In the genomic region with DNA sequence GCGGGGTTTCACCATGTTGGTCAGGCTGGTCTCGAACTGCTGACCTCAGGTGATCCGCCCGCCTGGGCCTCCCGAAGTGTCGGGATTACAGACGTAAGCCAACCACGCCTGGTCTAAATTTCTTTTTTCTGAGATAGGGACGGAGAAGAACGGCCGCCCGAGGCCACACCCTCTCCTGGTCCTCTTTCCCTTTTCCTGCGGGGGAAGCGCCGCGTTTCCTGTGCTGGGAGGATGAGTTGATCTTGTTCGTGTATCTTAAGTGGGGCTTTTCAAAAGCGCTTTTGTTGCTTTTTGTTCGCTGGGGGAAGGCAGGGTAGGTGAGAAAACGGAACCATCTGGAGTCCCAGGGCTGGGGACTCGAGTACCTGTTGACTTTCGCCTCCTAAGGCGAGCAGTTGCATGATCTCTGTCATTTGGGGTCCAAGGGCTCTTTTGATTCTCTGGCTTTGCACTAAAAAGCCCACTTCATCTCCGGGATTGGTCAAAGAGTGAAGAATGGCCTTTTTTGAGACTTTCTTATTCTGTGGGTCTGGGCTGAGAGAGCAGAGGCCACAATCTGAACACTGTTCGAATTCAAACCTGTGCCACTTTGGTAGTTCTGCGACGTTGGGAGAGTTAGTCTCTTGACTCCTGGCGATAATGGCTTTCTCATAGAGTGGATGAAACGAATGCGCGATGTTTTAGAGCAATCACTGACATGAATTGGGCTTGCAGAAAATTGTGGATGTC, we compare ENCODE assay signal across 8 cellular contexts. TPM values are rescaled to one million over a fixed set of nuclear protein-coding genes. Genes with fewer than 3 reads are reported as not detected.
DNase-seq lines count a peak whose midpoint lies in the region; ATAC-seq lines count a peak whose summit lies in the region.

No MANE protein-coding gene starts in this region.

- peaks cover 60% of the 10 kb centered on the region for H3K36me3 Mint-ChIP-seq in activated naive CD8-positive, alpha-beta T cell treated with anti-CD3 and anti-CD28 coated beads, Interleukin-2, amount 50 U/mL, for 24 hours (ENCODE audit: low read depth)

- peaks cover 3% of the 10 kb centered on the region for H3K27me3 Mint-ChIP-seq in activated naive CD8-positive, alpha-beta T cell treated with anti-CD3 and anti-CD28 coated beads, Interleukin-2, amount 50 U/mL, for 24 hours

- H3K4me3 Mint-ChIP-seq in activated naive CD8-positive, alpha-beta T cell treated with anti-CD3 and anti-CD28 coated beads, Interleukin-2, amount 50 U/mL, for 24 hours: peak overlapping the region; percentile 97

- peak overlapping the region; percentile 100 for H3K27ac Mint-ChIP-seq in activated naive CD8-positive, alpha-beta T cell treated with anti-CD3 and anti-CD28 coated beads, Interleukin-2, amount 50 U/mL, for 24 hours

- H3K4me1 Mint-ChIP-seq in activated naive CD8-positive, alpha-beta T cell treated with anti-CD3 and anti-CD28 coated beads, Interleukin-2, amount 50 U/mL, for 24 hours: peaks cover 83% of the 10 kb centered on the region

- peaks cover 3% of the 10 kb centered on the region for H3K4me1 ChIP-seq in iPS-15b (ENCODE audit: control insufficient read depth, insufficient read depth, low read length)
- H3K4me1 ChIP-seq in skeletal muscle tissue (ENCODE audit: control insufficient read depth in 3 of 3, insufficient read depth in 3 of 3, low read length in 3 of 3): peaks cover 39 to 40% (median 39%) of the 10 kb centered on the region in 3 donors

- no peaks in the 10 kb centered on the region for H3K9me3 ChIP-seq in iPS-15b (ENCODE audit: control insufficient read depth, insufficient read depth, low read length)
- no peaks in the 10 kb centered on the region for H3K9me3 ChIP-seq in skeletal muscle tissue (ENCODE audit: control insufficient read depth in 3 of 3, low read length in 3 of 3)

- ATAC-seq in activated naive CD8-positive, alpha-beta T cell treated with anti-CD3 and anti-CD28 coated beads, Interleukin-2, amount 50 U/mL, for 24 hours: no peak

- H3K36me3 ChIP-seq in iPS-15b (ENCODE audit: control insufficient read depth, insufficient read depth, low read length) (peaks cover 39% of the 10 kb centered on the region), skeletal muscle tissue (ENCODE audit: control insufficient read depth in 3 of 3, insufficient read depth in 3 of 3, low read length in 3 of 3) (peaks cover 31 to 37% (median 35%) of the 10 kb centered on the region in 3 donors)

- peak; percentile 41 for DNase-seq in Daoy (ENCODE audit: low read depth)
- DNase-seq in NCI-H2227 (lab: John Stamatoyannopoulos, UW; ENCODE audit: unreplicated experiment): peak; percentile 43
- peak; percentile 32 for DNase-seq in activated naive CD8-positive, alpha-beta T cell treated with anti-CD3 and anti-CD28 coated beads, Interleukin-2, amount 50 U/mL, for 24 hours
- DNase-seq in NCI-H1105 (lab: John Stamatoyannopoulos, UW): no peak
- DNase-seq in NCI-H2196 (lab: John Stamatoyannopoulos, UW; ENCODE audit: unreplicated experiment): no peak
- DNase-seq in activated gamma-delta T cell treated with Interleukin-2 at 50 U/mL for 16 hours: no peak

- H3K4me3 ChIP-seq in iPS-15b (ENCODE audit: low read depth, low read length) (peak overlapping the region; percentile 96), skeletal muscle tissue (ENCODE audit: low read length in 3 of 3) (peak overlapping the region; percentile 83 to 96 (median 96))

- peak overlapping the region; percentile 98 for H3K27ac ChIP-seq in skeletal muscle tissue (ENCODE audit: low read depth, low read length)

- peak overlapping the region; percentile 98 for H3K9ac ChIP-seq in iPS-15b (ENCODE audit: low read depth, low read length)
- peak overlapping the region; percentile 96 to 99 (median 98) for H3K9ac ChIP-seq in skeletal muscle tissue (ENCODE audit: low read depth in 1 of 3, low read length in 3 of 3)

- H3K27me3 ChIP-seq in iPS-15b (ENCODE audit: control insufficient read depth, insufficient read depth, low read length) (no peaks in the 10 kb centered on the region), skeletal muscle tissue (ENCODE audit: control insufficient read depth in 3 of 3, insufficient read depth in 3 of 3, low read length in 3 of 3) (no peaks in the 10 kb centered on the region)

- no peaks in the 10 kb centered on the region for H3K9me3 Mint-ChIP-seq in activated naive CD8-positive, alpha-beta T cell treated with anti-CD3 and anti-CD28 coated beads, Interleukin-2, amount 50 U/mL, for 24 hours

RNA-seq across cellular contexts. Expression of a gene that starts 1.3 kb away (rescaled TPM):
- 28.8 and 32.1 TPM in 2 replicates for total RNA-seq in Daoy (2014; rRNA removed; shearing (Covaris generic))
- 40.2 TPM for total RNA-seq in skeletal muscle tissue

RNA-seq across cellular contexts. Expression of a gene that starts 21.3 kb away (rescaled TPM):
- 14.7 and 23.3 TPM in 2 replicates for total RNA-seq in Daoy (2014; rRNA removed; shearing (Covaris generic))
- total RNA-seq in skeletal muscle tissue: 27.1 TPM

RNA-seq across cellular contexts. Expression of a gene that starts 31.4 kb away (rescaled TPM):
- total RNA-seq in Daoy (2014; rRNA removed; shearing (Covaris generic)): 0.17 and 0.18 TPM in 2 replicates
- total RNA-seq in skeletal muscle tissue: 0.52 TPM

RNA-seq across cellular contexts. Expression of a gene that starts 32.7 kb away (rescaled TPM):
- total RNA-seq in Daoy (2014; rRNA removed; shearing (Covaris generic)): not detected in 2 replicates
- 45.4 TPM for total RNA-seq in skeletal muscle tissue

RNA-seq across cellular contexts. Expression of a gene that starts 35.7 kb away (rescaled TPM):
- not detected in 2 replicates for total RNA-seq in Daoy (2014; rRNA removed; shearing (Covaris generic))
- total RNA-seq in skeletal muscle tissue: not detected

Comparison
In these comparisons a context has a peak if more than half of its experiments do, and no peak if none do; other contexts are left out.
1. DNase-seq: peak in Daoy (single experiment), NCI-H2227 (single experiment) and activated naive CD8-positive, alpha-beta T cell treated with anti-CD3 and anti-CD28 coated beads, Interleukin-2, amount 50 U/mL, for 24 hours (single experiment); none in NCI-H1105 (single experiment), NCI-H2196 (single experiment) and activated gamma-delta T cell treated with Interleukin-2 at 50 U/mL for 16 hours (single experiment).